ENCODE assay signal across 11 cellular contexts in the genomic region with DNA sequence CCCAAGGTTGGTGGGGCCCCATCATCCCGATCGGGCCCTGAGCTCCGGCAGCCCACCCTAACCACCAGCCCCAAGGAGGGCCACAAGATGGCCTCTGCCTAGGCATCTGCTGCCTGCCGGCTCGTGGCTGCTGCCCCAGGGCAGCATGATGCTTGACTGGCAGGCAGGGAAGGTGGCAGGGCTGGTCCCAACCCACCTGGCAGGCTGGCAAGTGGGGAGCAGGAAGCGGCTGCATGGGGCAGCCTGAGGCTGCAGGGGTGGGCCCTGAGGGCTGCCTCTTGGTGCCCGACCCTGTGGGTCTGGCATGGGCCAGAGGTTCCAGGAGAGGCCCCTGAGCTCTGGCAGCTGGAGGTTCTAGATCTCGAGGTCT. TPM values are rescaled to one million over a fixed set of nuclear protein-coding genes. Genes with fewer than 3 reads are reported as not detected.
A peak's percentile ranks its signal among the peaks of the same experiment; 100 is the strongest.
DNase-seq lines count a peak whose midpoint lies in the region; TF ChIP-seq lines count a peak whose summit lies in the region.
"Had no signal": no experiment of that assay in that cellular context is flagged by ENCODE, and none has a peak within 500 bp of the region (broad histone marks: within the 10 kb centered on the region; RNA-seq: fewer than 3 reads in every experiment).

No MANE protein-coding gene starts in this region.

- H3K36me3 ChIP-seq in ACC112 (ENCODE audit: insufficient read depth, low read length), result no peaks in the 10 kb centered on the region
- H3K36me3 ChIP-seq in WERI-Rb-1, result peaks cover 5% of the 10 kb centered on the region
- H3K36me3 ChIP-seq in left ventricle myocardium inferior, result peaks cover 37% of the 10 kb centered on the region
- no peaks in the 10 kb centered on the region for H3K36me3 ChIP-seq in prostate gland
- 0 out of 2 replicates have a peak, but pooled peaks cover 4% of the 10 kb centered on the region for H3K36me3 ChIP-seq in SJCRH30

- POLR2A ChIA-PET in HEK293T (lab: Yijun Ruan, JAX), result interaction anchor here (0.9 to 7.2 kb wide), 2 partner anchors 8 to 16 kb away, joined by 4 to 55 read pairs; partner anchors contain the start of genes GUK1 and IBA57

- DNase-seq in WERI-Rb-1 (no peak), left ventricle myocardium inferior (no peak), prostate gland (ENCODE audit: low spot score) (no peak), DMS153 (lab: John Stamatoyannopoulos, UW) (no peak), NCI-H1694 (lab: John Stamatoyannopoulos, UW) (no peak), SJCRH30 (no peak), HEK293T (ENCODE audit: extremely low spot score) (no peak)
- DNase-seq: activated naive CD4-positive, alpha-beta T cell treated with anti-CD3 and anti-CD28 coated beads for 36 hours; NCI-H526 treated with DMSO at 0.1 percent for 48 hours had no signal

- H3K9me3 ChIP-seq in WERI-Rb-1 (ENCODE audit: severe bottlenecking) (no peaks in the 10 kb centered on the region), left ventricle myocardium inferior (replicated peaks) (no peaks in the 10 kb centered on the region), prostate gland (no peaks in the 10 kb centered on the region), SJCRH30 (replicated peaks) (no peaks in the 10 kb centered on the region)
- H3K9me3 ChIP-seq: mucosa of descending colon had no signal

- TF ChIP-seq POLR2A in prostate gland (IDR thresholded peaks at IDR 0.05), result no peak

- H3K4me1 ChIP-seq in ACC112 (ENCODE audit: control insufficient read depth, insufficient read depth, low read length, unreplicated experiment) (peaks cover 33% of the 10 kb centered on the region), left ventricle myocardium inferior (peaks cover 77% of the 10 kb centered on the region), prostate gland (replicated peaks) (no peaks in the 10 kb centered on the region), SJCRH30 (peaks cover 6% of the 10 kb centered on the region; the same call in 1 of the 2 replicates)

- CTCF ChIA-PET in HEK293T (lab: Yijun Ruan, JAX), result no interaction called here

- TF ChIP-seq CTCF in WERI-Rb-1 (IDR thresholded peaks at IDR 0.05; ENCODE audit: low read depth, low read length), result no peak
- TF ChIP-seq CTCF in left ventricle myocardium inferior (IDR thresholded peaks at IDR 0.05; ENCODE audit: borderline replicate concordance), result no peak
- no peak for TF ChIP-seq CTCF in prostate gland (IDR thresholded peaks at IDR 0.05)

- intact Hi-C loops in left ventricle myocardium inferior (cut with micrococcal nuclease), result no loop called here
- intact Hi-C loops in prostate gland (cut with DNase I), result loop anchor here (5.0 to 10.0 kb wide), 2 partner anchors 42 to 126 kb away; partner anchors contain the start of gene MRPL55

- 52% methylated on average over 8 of the region's 8 CpGs for WGBS in prostate gland

- no peak overlapping the region for H2AFZ ChIP-seq in ACC112 (ENCODE audit: low read length, unreplicated experiment)

- H3K4me3 ChIP-seq in ACC112 (ENCODE audit: low read depth, low read length), result no peak overlapping the region
- no peak overlapping the region for H3K4me3 ChIP-seq in WERI-Rb-1 (ENCODE audit: low read depth, low read length)
- peak overlapping the region; percentile 59 for H3K4me3 ChIP-seq in left ventricle myocardium inferior
- no peak overlapping the region for H3K4me3 ChIP-seq in prostate gland
- no peak overlapping the region for H3K4me3 ChIP-seq in SJCRH30
- H3K4me3 ChIP-seq: mucosa of descending colon had no signal

- H3K27ac ChIP-seq in ACC112 (ENCODE audit: low read depth, low read length), result peak overlapping the region; percentile 49
- peak overlapping the region; percentile 82 for H3K27ac ChIP-seq in WERI-Rb-1
- H3K27ac ChIP-seq in left ventricle myocardium inferior (replicated peaks), result peak overlapping the region; percentile 90
- H3K27ac ChIP-seq in prostate gland, result peak overlapping the region; percentile 78 to 79
- H3K27ac ChIP-seq in SJCRH30, result no peak overlapping the region

- H3K27me3 ChIP-seq in ACC112 (ENCODE audit: insufficient read depth, low read length) (no peaks in the 10 kb centered on the region), WERI-Rb-1 (ENCODE audit: insufficient read depth, low read depth, severe bottlenecking) (no peaks in the 10 kb centered on the region), left ventricle myocardium inferior (ENCODE audit: low read depth) (no peaks in the 10 kb centered on the region), prostate gland (replicated peaks; ENCODE audit: insufficient read depth) (no peaks in the 10 kb centered on the region), SJCRH30 (no peaks in the 10 kb centered on the region)

- H3K79me2 ChIP-seq in ACC112 (ENCODE audit: control insufficient read depth, insufficient read depth, low read length, unreplicated experiment), result peaks cover 51% of the 10 kb centered on the region

TF ChIP-seq in HEK293T, 16 proteins besides CTCF, POLR2A, EP300 and RAD21:
- TF ChIP-seq TARDBP (IDR thresholded peaks at IDR 0.05) (no peak), PKNOX1 (IDR thresholded peaks at IDR 0.05) (no peak), CTBP1 (IDR thresholded peaks at IDR 0.05; ENCODE audit: borderline replicate concordance) (no peak), SP1 (IDR thresholded peaks at IDR 0.05) (no peak), NFRKB (IDR thresholded peaks at IDR 0.05) (no peak), ZNF384 (IDR thresholded peaks at IDR 0.05) (no peak), BHLHE40 (IDR thresholded peaks at IDR 0.05; ENCODE audit: borderline replicate concordance) (no peak), FOXA1 (IDR thresholded peaks at IDR 0.05) (no peak), FOXM1 (IDR thresholded peaks at IDR 0.05; ENCODE audit: borderline replicate concordance) (no peak), HDGF (IDR thresholded peaks at IDR 0.05; ENCODE audit: borderline replicate concordance) (no peak), LEF1 (IDR thresholded peaks at IDR 0.05; ENCODE audit: borderline replicate concordance) (no peak), ELF4 (IDR thresholded peaks at IDR 0.05) (no peak)

RNA-seq across cellular contexts. Expression of gene GJC2, which starts 0.8 kb away (rescaled TPM):
- total RNA-seq in left ventricle myocardium inferior (1.0 TPM), prostate gland (1 to 10 TPM; 1.9 to 4.1 TPM)
- total RNA-seq in SJCRH30 (2014; rRNA removed; shearing (Covaris generic)), result 0.43 and 0.59 TPM in 2 replicates

RNA-seq across cellular contexts. Expression of gene GUK1, which starts 8.9 kb away (rescaled TPM):
- 150 TPM for total RNA-seq in left ventricle myocardium inferior
- total RNA-seq in prostate gland, result 100 to 1,000 TPM; 250 to 458 TPM
- 114 and 137 TPM in 2 replicates for total RNA-seq in SJCRH30 (2014; rRNA removed; shearing (Covaris generic))

RNA-seq across cellular contexts. Expression of gene IBA57, which starts 16.6 kb away (rescaled TPM):
- total RNA-seq in left ventricle myocardium inferior, result 15.0 TPM
- total RNA-seq in prostate gland, result 10 to 100 TPM in 1 of 2 donors, 1 to 10 TPM in 1; 5.6 to 17.4 TPM
- 4.4 and 5.6 TPM in 2 replicates for total RNA-seq in SJCRH30 (2014; rRNA removed; shearing (Covaris generic))

RNA-seq across cellular contexts. Expression of gene MRPL55, which starts 39.9 kb away (rescaled TPM):
- 51.0 TPM for total RNA-seq in left ventricle myocardium inferior
- total RNA-seq in prostate gland, result 100 to 1,000 TPM; 120 to 136 TPM
- 48.5 and 64.6 TPM in 2 replicates for total RNA-seq in SJCRH30 (2014; rRNA removed; shearing (Covaris generic))

RNA-seq across cellular contexts. Expression of gene C1orf35, which starts 45.8 kb away (rescaled TPM):
- total RNA-seq in left ventricle myocardium inferior (7.1 TPM), prostate gland (10 to 100 TPM; 23.5 TPM)
- total RNA-seq in SJCRH30 (2014; rRNA removed; shearing (Covaris generic)), result 19.9 and 22.8 TPM in 2 replicates
